In the genomic region with DNA sequence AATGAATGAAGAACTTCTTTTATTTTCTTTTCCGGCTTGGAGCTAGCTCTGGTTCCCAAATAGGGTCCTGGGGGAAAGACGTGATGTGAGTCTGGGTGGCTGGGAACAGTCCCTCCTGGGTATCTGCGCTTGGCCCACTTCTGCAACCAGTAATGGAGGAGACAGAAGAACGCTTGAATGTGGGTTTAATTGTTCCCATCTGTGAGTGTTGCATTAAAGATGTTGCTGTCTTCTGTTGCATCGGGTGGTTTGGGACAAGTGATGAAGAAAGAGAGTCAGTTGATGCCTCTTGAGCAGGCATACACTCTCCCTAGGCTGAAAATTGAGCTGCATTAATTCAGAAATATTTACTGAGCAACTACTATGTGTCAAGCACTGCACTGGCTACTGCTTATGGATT, we compare ENCODE assay signal across 12 cellular contexts.
DNase-seq lines count a peak whose midpoint lies in the region; ATAC-seq and TF ChIP-seq lines count a peak whose summit lies in the region.
"Had no signal": no experiment of that assay in that cellular context is flagged by ENCODE, and none has a peak within 500 bp of the region (broad histone marks: within the 10 kb centered on the region; RNA-seq: fewer than 3 reads in every experiment).

No MANE protein-coding gene starts in this region.

- H3K27me3 Mint-ChIP-seq in activated CD8-positive, alpha-beta memory T cell treated with anti-CD3 and anti-CD28 coated beads, Interleukin-2, amount 10 ng/mL, durations not matched to agents 7 days and 5 days, result no peaks in the 10 kb centered on the region
- no peaks in the 10 kb centered on the region for H3K27me3 Mint-ChIP-seq in WTC11 (ENCODE audit: low read depth)

- H3K9me3 ChIP-seq in RWPE2 (ENCODE audit: severe bottlenecking) (no peaks in the 10 kb centered on the region), fibroblast of lung (ENCODE audit: control insufficient read depth, insufficient read depth, low read depth, low read length) (no peaks in the 10 kb centered on the region), suprapubic skin (no peaks in the 10 kb centered on the region)
- H3K9me3 ChIP-seq: HAP-1, upper lobe of left lung had no signal

- peak overlapping the region; percentile 55 for H2AFZ ChIP-seq in fibroblast of lung (ENCODE audit: low read length)

- no peaks in the 10 kb centered on the region for H4K20me1 ChIP-seq in fibroblast of lung (ENCODE audit: control insufficient read depth, extremely low read depth, insufficient read depth, low read length)

- H3K4me1 ChIP-seq in RWPE2 (ENCODE audit: insufficient read depth, poor library complexity, severe bottlenecking) (peaks cover 4% of the 10 kb centered on the region), fibroblast of lung (ENCODE audit: control insufficient read depth, extremely low read depth, insufficient read depth, low read length) (peaks cover 5% of the 10 kb centered on the region), suprapubic skin (no peaks in the 10 kb centered on the region)
- H3K4me1 ChIP-seq: HAP-1 had no signal

- no peaks in the 10 kb centered on the region for H3K36me3 Mint-ChIP-seq in activated CD8-positive, alpha-beta memory T cell treated with anti-CD3 and anti-CD28 coated beads, Interleukin-2, amount 10 ng/mL, durations not matched to agents 7 days and 5 days
- no peaks in the 10 kb centered on the region for H3K36me3 Mint-ChIP-seq in WTC11

- no peak for ATAC-seq in activated CD8-positive, alpha-beta memory T cell treated with anti-CD3 and anti-CD28 coated beads, Interleukin-2, amount 10 ng/mL, durations not matched to agents 7 days and 5 days
- ATAC-seq in RWPE2 (ENCODE audit: low read depth) (no peak), WTC11 (no peak), GM19467 (IDR thresholded peaks at IDR 0.05; ENCODE audit: unreplicated experiment) (no peak)

- H3K4me1 Mint-ChIP-seq in activated CD8-positive, alpha-beta memory T cell treated with anti-CD3 and anti-CD28 coated beads, Interleukin-2, amount 10 ng/mL, durations not matched to agents 7 days and 5 days, result peaks cover 7% of the 10 kb centered on the region
- H3K4me1 Mint-ChIP-seq in WTC11, result 0 out of 2 replicates have a peak, but pooled peaks cover 5% of the 10 kb centered on the region

- POLR2A ChIA-PET in WTC11 (lab: Charles Lee), result no interaction called here

- TF ChIP-seq CTCF in RWPE2 (IDR thresholded peaks at IDR 0.05; ENCODE audit: poor library complexity, severe bottlenecking) (no peak), fibroblast of lung (conservative IDR thresholded peaks at IDR 0.05 in 1 of 2, IDR thresholded peaks at IDR 0.05 in 1 of 2; ENCODE audit: low read depth in 1 of 2, low read length in 2 of 2) (no peak), suprapubic skin (IDR thresholded peaks at IDR 0.05) (no peak), WTC11 (IDR thresholded peaks at IDR 0.05) (no peak)

- H3K27me3 ChIP-seq in RWPE2 (ENCODE audit: insufficient read depth, poor library complexity, severe bottlenecking) (no peaks in the 10 kb centered on the region), fibroblast of lung (ENCODE audit: control insufficient read depth, insufficient read depth, low read length) (no peaks in the 10 kb centered on the region), suprapubic skin (no peaks in the 10 kb centered on the region)
- H3K27me3 ChIP-seq: upper lobe of left lung had no signal

- H3K4me3 Mint-ChIP-seq in activated CD8-positive, alpha-beta memory T cell treated with anti-CD3 and anti-CD28 coated beads, Interleukin-2, amount 10 ng/mL, durations not matched to agents 7 days and 5 days, result peak overlapping the region; percentile 42
- H3K4me3 Mint-ChIP-seq in WTC11, result no peak overlapping the region

- H3K9ac ChIP-seq in fibroblast of lung (ENCODE audit: insufficient read depth, low read length), result no peak overlapping the region

- H3K27ac ChIP-seq in RWPE2 (ENCODE audit: poor library complexity, severe bottlenecking), result peak overlapping the region; percentile 49
- H3K27ac ChIP-seq in fibroblast of lung (ENCODE audit: insufficient read depth, low read length), result peak overlapping the region; percentile 56
- H3K27ac ChIP-seq in suprapubic skin, result no peak overlapping the region
- H3K27ac ChIP-seq: SK-N-MC had no signal

- H3K36me3 ChIP-seq in RWPE2 (ENCODE audit: low read depth), result no peaks in the 10 kb centered on the region
- no peaks in the 10 kb centered on the region for H3K36me3 ChIP-seq in fibroblast of lung (ENCODE audit: control insufficient read depth, insufficient read depth, low read length)
- H3K36me3 ChIP-seq in suprapubic skin, result no peaks in the 10 kb centered on the region
- H3K36me3 ChIP-seq: HAP-1, upper lobe of left lung had no signal

- H3K4me3 ChIP-seq in RWPE2 (ENCODE audit: severe bottlenecking) (no peak overlapping the region), fibroblast of lung (replicated peaks in 1 of 4; ENCODE audit: control extremely low read depth in 1 of 4, insufficient read depth in 1 of 4, low read depth in 3 of 4, low read length in 4 of 4) (peak overlapping the region; percentile 36 to 57 (median 44)), suprapubic skin (peak overlapping the region; percentile 26)
- H3K4me3 ChIP-seq: HAP-1, SK-N-MC had no signal

- H3K9me3 Mint-ChIP-seq in activated CD8-positive, alpha-beta memory T cell treated with anti-CD3 and anti-CD28 coated beads, Interleukin-2, amount 10 ng/mL, durations not matched to agents 7 days and 5 days (ENCODE audit: low read depth), result peaks cover 2% of the 10 kb centered on the region
- H3K9me3 Mint-ChIP-seq in WTC11, result peaks cover 8% of the 10 kb centered on the region

- H3K79me2 ChIP-seq in fibroblast of lung (ENCODE audit: control insufficient read depth, insufficient read depth, low read length), result no peaks in the 10 kb centered on the region

- CTCF ChIA-PET in activated CD8-positive, alpha-beta memory T cell treated with anti-CD3 and anti-CD28 coated beads, Interleukin-2, amount 10 ng/mL, durations not matched to agents 7 days and 5 days (lab: Charles Lee), result no interaction called here
- CTCF ChIA-PET in WTC11 (lab: Charles Lee), result interaction anchor here (1.0 kb wide), 1 partner anchor 307 kb away, joined by 3 read pairs; no protein-coding TSS in a partner anchor

- no peak overlapping the region for H3K27ac Mint-ChIP-seq in activated CD8-positive, alpha-beta memory T cell treated with anti-CD3 and anti-CD28 coated beads, Interleukin-2, amount 10 ng/mL, durations not matched to agents 7 days and 5 days
- no peak overlapping the region for H3K27ac Mint-ChIP-seq in WTC11

- 64% methylated on average over 5 of the region's 5 CpGs for WGBS in suprapubic skin

- no peak for TF ChIP-seq EP300 in suprapubic skin (IDR thresholded peaks at IDR 0.05)

- peak overlapping the region; percentile 92 for H3K4me2 ChIP-seq in fibroblast of lung (ENCODE audit: extremely low read depth, insufficient read depth, low read length)

- no peak for TF ChIP-seq POLR2A in suprapubic skin (IDR thresholded peaks at IDR 0.05)

- DNase-seq in activated CD8-positive, alpha-beta memory T cell treated with anti-CD3 and anti-CD28 coated beads, Interleukin-2, amount 10 ng/mL, durations not matched to agents 7 days and 5 days, result no peak
- DNase-seq in activated CD8-positive, alpha-beta memory T cell treated with anti-CD3 and anti-CD28 coated beads, Interleukin-2, amount 50 U/mL, for 4 hours, result no peak
- no peak for DNase-seq in RWPE2 (ENCODE audit: low spot score)
- no peak for DNase-seq in fibroblast of lung (ENCODE audit: low read depth in 2 of 2)
- DNase-seq in suprapubic skin (ENCODE audit: low spot score in 2 of 2), result no peak
- DNase-seq in WTC11 (ENCODE audit: low spot score), result no peak
- DNase-seq in NCI-H2227 treated with DMSO at 0.1 percent for 48 hours (lab: John Stamatoyannopoulos, UW), result no peak
- DNase-seq: NCI-H446 treated with DMSO at 0.1 percent for 48 hours, upper lobe of left lung had no signal

TF ChIP-seq in WTC11, 78 proteins besides CTCF, POLR2A, EP300 and RAD21:
- TF ChIP-seq, protein P1, sequence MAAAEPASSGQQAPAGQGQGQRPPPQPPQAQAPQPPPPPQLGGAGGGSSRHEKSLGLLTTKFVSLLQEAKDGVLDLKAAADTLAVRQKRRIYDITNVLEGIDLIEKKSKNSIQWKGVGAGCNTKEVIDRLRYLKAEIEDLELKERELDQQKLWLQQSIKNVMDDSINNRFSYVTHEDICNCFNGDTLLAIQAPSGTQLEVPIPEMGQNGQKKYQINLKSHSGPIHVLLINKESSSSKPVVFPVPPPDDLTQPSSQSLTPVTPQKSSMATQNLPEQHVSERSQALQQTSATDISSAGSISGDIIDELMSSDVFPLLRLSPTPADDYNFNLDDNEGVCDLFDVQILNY (CRISPR knock-in tag; IDR thresholded peaks at IDR 0.05), result no peak
- TF ChIP-seq GABPB1 (CRISPR knock-in tag; IDR thresholded peaks at IDR 0.05) (no peak), SOX15 (CRISPR knock-in tag; IDR thresholded peaks at IDR 0.05) (no peak)
TF ChIP-seq in WTC11: peak in this region for 0.
